ENCODE assay signal across 11 cellular contexts in genomic region chr10:69333205-69333604, GRCh38. TPM values are rescaled to one million over a fixed set of nuclear protein-coding genes. Genes with fewer than 3 reads are reported as not detected.
DNase-seq lines count a peak whose midpoint lies in the region; ATAC-seq, FAIRE-seq and TF ChIP-seq lines count a peak whose summit lies in the region.
"Had no signal": no experiment of that assay in that cellular context is flagged by ENCODE, and none has a peak within 500 bp of the region (broad histone marks: within the 10 kb centered on the region; RNA-seq: fewer than 3 reads in every experiment).

No MANE protein-coding gene starts in this region.

- H3K27ac ChIP-seq in astrocyte (ENCODE audit: low read depth, low read length), result no peak overlapping the region
- peak overlapping the region; percentile 83 for H3K27ac ChIP-seq in rectal smooth muscle tissue (ENCODE audit: low read depth, low read length)

- peaks cover 75% of the 10 kb centered on the region for H4K20me1 ChIP-seq in astrocyte (ENCODE audit: insufficient read depth, low read length)

- no TSS peak for BruUV-seq in Calu3 (replicated peaks; lab: Mats Ljungman, UMichigan)

- POLR2A ChIA-PET in naive thymus-derived CD8-positive, alpha-beta T cell (lab: Charles Lee), result interaction anchor here (0.7 to 1.0 kb wide), 2 partner anchors 14 to 16 kb away, joined by 3 read pairs; no protein-coding TSS in a partner anchor

- H3K4me2 ChIP-seq in astrocyte (ENCODE audit: low read length), result peak overlapping the region; percentile 1

- H3K4me1 Mint-ChIP-seq in Calu3 (ENCODE audit: low read depth, unreplicated experiment) (peaks cover 49% of the 10 kb centered on the region), astrocyte (ENCODE audit: low read depth, unreplicated experiment) (peaks cover 27% of the 10 kb centered on the region)
- H3K4me1 Mint-ChIP-seq in naive thymus-derived CD8-positive, alpha-beta T cell, result peaks cover 38 to 82% (median 71%) of the 10 kb centered on the region in 4 donors

- peak overlapping the region; percentile 50 for H3K4me3 Mint-ChIP-seq in Calu3 (ENCODE audit: low read depth, unreplicated experiment)
- H3K4me3 Mint-ChIP-seq in astrocyte (ENCODE audit: unreplicated experiment), result no peak overlapping the region
- no peak overlapping the region for H3K4me3 Mint-ChIP-seq in naive thymus-derived CD8-positive, alpha-beta T cell
- H3K4me3 Mint-ChIP-seq: activated CD4-positive, alpha-beta memory T cell treated with anti-CD3 and anti-CD28 coated beads, Interleukin-2, amount 10 ng/mL, durations not matched to agents 7 days and 5 days had no signal

- CTCF ChIA-PET in Calu3 (lab: Charles Lee), result interaction anchor here (0.5 to 2.3 kb wide), 12 partner anchors 9 to 914 kb away, joined by 3 to 17 read pairs (median 4); no protein-coding TSS in a partner anchor

- no peaks in the 10 kb centered on the region for H3K9me3 Mint-ChIP-seq in Calu3 (ENCODE audit: low read depth, unreplicated experiment)
- no peaks in the 10 kb centered on the region for H3K9me3 Mint-ChIP-seq in astrocyte (ENCODE audit: unreplicated experiment)
- no peaks in the 10 kb centered on the region for H3K9me3 Mint-ChIP-seq in naive thymus-derived CD8-positive, alpha-beta T cell
- H3K9me3 Mint-ChIP-seq: activated CD4-positive, alpha-beta memory T cell treated with anti-CD3 and anti-CD28 coated beads, Interleukin-2, amount 10 ng/mL, durations not matched to agents 7 days and 5 days had no signal

- no peaks in the 10 kb centered on the region for H3K36me3 ChIP-seq in astrocyte (ENCODE audit: insufficient read depth, low read length)
- H3K36me3 ChIP-seq in rectal smooth muscle tissue (ENCODE audit: control insufficient read depth, insufficient read depth, low read length), result no peaks in the 10 kb centered on the region

- no peaks in the 10 kb centered on the region for H3K9me3 ChIP-seq in astrocyte (ENCODE audit: insufficient read depth, low read depth, low read length)

- TF ChIP-seq CTCF in Calu3 (IDR thresholded peaks at IDR 0.05; ENCODE audit: unreplicated experiment), result peak; percentile 63
- TF ChIP-seq CTCF in astrocyte (IDR thresholded peaks at IDR 0.05; ENCODE audit: insufficient read depth, low read depth, low read length), result peak; percentile 6

- H3K36me3 Mint-ChIP-seq in Calu3 (ENCODE audit: insufficient read depth, unreplicated experiment) (peaks cover 23% of the 10 kb centered on the region), astrocyte (ENCODE audit: low read depth, unreplicated experiment) (peaks cover 8% of the 10 kb centered on the region)
- H3K36me3 Mint-ChIP-seq in naive thymus-derived CD8-positive, alpha-beta T cell, result peaks cover 0 to 17% (median 0%) of the 10 kb centered on the region in 3 donors

- H3K27ac Mint-ChIP-seq in Calu3 (ENCODE audit: unreplicated experiment), result peak overlapping the region; percentile 13
- H3K27ac Mint-ChIP-seq in astrocyte (ENCODE audit: unreplicated experiment), result no peak overlapping the region
- H3K27ac Mint-ChIP-seq in naive thymus-derived CD8-positive, alpha-beta T cell, result peak overlapping the region in 3 of 10 donors; percentile 3 to 23 (median 15)
- H3K27ac Mint-ChIP-seq: activated CD4-positive, alpha-beta memory T cell treated with anti-CD3 and anti-CD28 coated beads, Interleukin-2, amount 10 ng/mL, durations not matched to agents 7 days and 5 days had no signal

- DNase-seq in Calu3 (peak; percentile 82), astrocyte (ENCODE audit: low read depth) (no peak), left cardiac atrium (no peak), NCI-H2196 treated with DMSO at 0.1 percent for 48 hours (lab: John Stamatoyannopoulos, UW; ENCODE audit: unreplicated experiment) (no peak), NCI-H774 (lab: John Stamatoyannopoulos, UW) (no peak)
- no peak for DNase-seq in naive thymus-derived CD8-positive, alpha-beta T cell
- DNase-seq: activated CD4-positive, alpha-beta memory T cell treated with anti-CD3 and anti-CD28 coated beads, Interleukin-2, amount 10 ng/mL, durations not matched to agents 7 days and 5 days; NCI-H2107; stimulated activated CD4-positive, alpha-beta T cell treated with anti-CD3 and anti-CD28 coated beads, Interleukin-4, amount 100 ng/mL, for 1 hour had no signal

- no peaks in the 10 kb centered on the region for H3K27me3 ChIP-seq in astrocyte (ENCODE audit: insufficient read depth, low read length)
- H3K27me3 ChIP-seq in rectal smooth muscle tissue (ENCODE audit: control insufficient read depth, insufficient read depth, low read length), result no peaks in the 10 kb centered on the region

- no peak overlapping the region for H2AFZ ChIP-seq in astrocyte (ENCODE audit: low read depth, low read length)

- intact Hi-C loops in Calu3 (cut with micrococcal nuclease; ENCODE audit: unreplicated experiment) (loop anchor here (1.0 to 2.0 kb wide), 2 partner anchors 28 to 59 kb away; no protein-coding TSS in a partner anchor), left cardiac atrium (cut with DNase I) (loop anchor here in 1 of 2 donors (5.0 kb wide), 1 partner anchor 44 kb away; no protein-coding TSS in a partner anchor)

- H3K4me3 ChIP-seq in astrocyte (ENCODE audit: insufficient read depth, low read depth, low read length), result no peak overlapping the region
- no peak overlapping the region for H3K4me3 ChIP-seq in rectal smooth muscle tissue (ENCODE audit: low read length)

- H3K4me1 ChIP-seq in astrocyte (ENCODE audit: insufficient read depth, low read length) (peaks cover 32% of the 10 kb centered on the region), rectal smooth muscle tissue (ENCODE audit: control insufficient read depth, insufficient read depth, low read length) (peaks cover 27% of the 10 kb centered on the region)

- ATAC-seq in left cardiac atrium (peak; percentile 35 to 71), GM21825 (IDR thresholded peaks at IDR 0.05; ENCODE audit: unreplicated experiment) (no peak)
- no peak for ATAC-seq in naive thymus-derived CD8-positive, alpha-beta T cell

- H3K27me3 Mint-ChIP-seq in Calu3 (ENCODE audit: unreplicated experiment) (no peaks in the 10 kb centered on the region), astrocyte (ENCODE audit: low read depth, unreplicated experiment) (no peaks in the 10 kb centered on the region)
- H3K27me3 Mint-ChIP-seq in naive thymus-derived CD8-positive, alpha-beta T cell, result no peaks in the 10 kb centered on the region
- H3K27me3 Mint-ChIP-seq: activated CD4-positive, alpha-beta memory T cell treated with anti-CD3 and anti-CD28 coated beads, Interleukin-2, amount 10 ng/mL, durations not matched to agents 7 days and 5 days had no signal

- no peak for FAIRE-seq in astrocyte (lab: Jason Lieb, UNC)

- H3K9ac ChIP-seq in astrocyte (ENCODE audit: low read length) (no peak overlapping the region), rectal smooth muscle tissue (ENCODE audit: low read length) (no peak overlapping the region)

- H3K79me2 ChIP-seq in astrocyte (ENCODE audit: insufficient read depth, low read length), result peaks cover 92% of the 10 kb centered on the region

RNA-seq across cellular contexts. Expression of gene HK1, which starts 54.9 kb away (rescaled TPM):
- total RNA-seq in Calu3 (2022) (58.8 and 61.0 TPM in 2 replicates), astrocyte (94.5 and 95.0 TPM in 2 replicates), left cardiac atrium (100 to 1,000 TPM; 188 to 274 TPM)
- 10 to 100 TPM; 63.5 to 67.1 TPM for total RNA-seq in naive thymus-derived CD8-positive, alpha-beta T cell
- polyA plus RNA-seq in naive thymus-derived CD8-positive, alpha-beta T cell, result 100 to 1,000 TPM in 1 of 3 donors, 10 to 100 TPM in 2; 89.9 to 129 (median 97.1) TPM

Comparison
In these comparisons a context has a peak if more than half of its experiments do, and no peak if none do; other contexts are left out.
1. ATAC-seq: peak in left cardiac atrium (2 of 2); none in GM21825 (single experiment) and naive thymus-derived CD8-positive, alpha-beta T cell (0 of 2).